In genomic region chr22:31540966-31541365, GRCh38 we compare ENCODE assay signal across 8 cellular contexts.
"Had no signal": no experiment of that assay in that cellular context is flagged by ENCODE, and none has a peak within 500 bp of the region (broad histone marks: within the 10 kb centered on the region; RNA-seq: fewer than 3 reads in every experiment).

No MANE protein-coding gene starts in this region.

- H3K27ac Mint-ChIP-seq: immature natural killer cell; stimulated activated naive B cell treated with anti-CD40 and anti-IgM and Interleukin-4, amounts not matched to agents 10 μg/mL and 1 μg/mL and 100 μg/mL, for 72 hours had no signal

- H3K9me3 Mint-ChIP-seq: activated T-cell treated with anti-CD3 and anti-CD28 coated beads, Interleukin-2, amount 50 U/mL, for 4 hours; immature natural killer cell; stimulated activated naive B cell treated with anti-CD40 and anti-IgM and Interleukin-4, amounts not matched to agents 10 μg/mL and 1 μg/mL and 100 μg/mL, for 72 hours; T-cell had no signal

- H3K4me3 Mint-ChIP-seq: activated T-cell treated with anti-CD3 and anti-CD28 coated beads, Interleukin-2, amount 50 U/mL, for 4 hours; immature natural killer cell; stimulated activated naive B cell treated with anti-CD40 and anti-IgM and Interleukin-4, amounts not matched to agents 10 μg/mL and 1 μg/mL and 100 μg/mL, for 72 hours; T-cell had no signal

- ATAC-seq: activated T-cell treated with anti-CD3 and anti-CD28 coated beads, Interleukin-2, amount 50 U/mL, for 4 hours; left cardiac atrium; right cardiac atrium; stimulated activated naive B cell treated with anti-CD40 and anti-IgM and Interleukin-4, amounts not matched to agents 10 μg/mL and 1 μg/mL and 100 μg/mL, for 72 hours; T-cell had no signal

- H3K27me3 Mint-ChIP-seq: stimulated activated naive B cell treated with anti-CD40 and anti-IgM and Interleukin-4, amounts not matched to agents 10 μg/mL and 1 μg/mL and 100 μg/mL, for 72 hours; T-cell had no signal

- DNase-seq: activated T-cell treated with anti-CD3 and anti-CD28 coated beads, Interleukin-2, amount 50 U/mL, for 4 hours; immature natural killer cell; left cardiac atrium; midbrain; right cardiac atrium; stimulated activated naive B cell treated with anti-CD40 and anti-IgM and Interleukin-4, amounts not matched to agents 10 μg/mL and 1 μg/mL and 100 μg/mL, for 72 hours; T-cell; upper lobe of left lung had no signal
